16 cellular contexts compared by ENCODE assay signal in the genomic region with DNA sequence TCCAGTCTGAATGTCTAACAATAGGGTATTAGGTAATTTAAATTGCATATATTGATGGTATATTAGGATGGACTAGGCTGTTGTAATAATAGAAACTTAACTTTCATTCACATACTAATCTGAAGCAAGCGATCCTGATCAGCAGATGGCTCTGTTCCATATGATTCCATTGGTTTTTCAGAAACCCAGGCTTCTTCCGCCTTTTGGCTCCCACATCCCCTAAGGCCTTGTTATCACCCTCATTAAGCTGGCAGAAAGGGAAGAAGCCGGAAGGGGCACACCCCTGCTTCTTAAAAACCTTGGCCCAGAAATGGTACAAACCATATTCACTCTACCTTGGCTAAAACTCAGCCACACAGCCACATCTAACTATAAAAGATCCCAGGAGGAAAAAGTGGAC.
DNase-seq lines count a peak whose midpoint lies in the region; ATAC-seq and TF ChIP-seq lines count a peak whose summit lies in the region.
"Had no signal": no experiment of that assay in that cellular context is flagged by ENCODE, and none has a peak within 500 bp of the region (broad histone marks: within the 10 kb centered on the region; RNA-seq: fewer than 3 reads in every experiment).

No MANE protein-coding gene starts in this region.

- DNase-seq in AG10803 (ENCODE audit: low read depth), result peak; percentile 37
- DNase-seq in NCI-H446 treated with DMSO at 0.1 percent for 48 hours (lab: John Stamatoyannopoulos, UW), result peak; percentile 65
- DNase-seq in coronary artery (ENCODE audit: low spot score), result no peak
- peak; percentile 11 for DNase-seq in mesendoderm
- no peak for DNase-seq in OCI-M2 (lab: John Stamatoyannopoulos, UW; ENCODE audit: unreplicated experiment)
- DNase-seq in iPS-NIHi11 (ENCODE audit: low spot score), result no peak
- no peak for DNase-seq in left colon
- DNase-seq: activated CD8-positive, alpha-beta T cell treated with anti-CD3 and anti-CD28 coated beads, Interleukin-2, amount 10 ng/mL, durations not matched to agents 7 days and 5 days; activated T-cell treated with anti-CD3 and anti-CD28 coated beads, Interleukin-2, amount 50 U/mL, for 48 hours; CD4-positive, alpha-beta memory T cell; DND-41; foreskin melanocyte; MG63 had no signal

- TF ChIP-seq CTCF in AG10803 (conservative IDR thresholded peaks at IDR 0.05; ENCODE audit: low read length), result no peak
- no peak for TF ChIP-seq CTCF in coronary artery (IDR thresholded peaks at IDR 0.05)

- H3K27me3 ChIP-seq in mesendoderm (ENCODE audit: insufficient read depth, low read length, poor library complexity), result no peaks in the 10 kb centered on the region
- H3K27me3 ChIP-seq: MG63, right atrium auricular region had no signal

- no peak overlapping the region for H3K4me2 ChIP-seq in mesendoderm (ENCODE audit: low read length)

- no peak overlapping the region for H4K5ac ChIP-seq in mesendoderm (ENCODE audit: low read length)

- no peak overlapping the region for H2BK5ac ChIP-seq in mesendoderm (ENCODE audit: low read length)

- no peak overlapping the region for H3K18ac ChIP-seq in mesendoderm (ENCODE audit: low read length)

- H2AK5ac ChIP-seq in mesendoderm (ENCODE audit: low read length), result no peak overlapping the region

- no peak overlapping the region for H2BK15ac ChIP-seq in mesendoderm (replicated peaks; ENCODE audit: low read depth)

- ATAC-seq in GM21526 (IDR thresholded peaks at IDR 0.05; ENCODE audit: low FRiP score, unreplicated experiment) (no peak), left colon (no peak)
- ATAC-seq: activated CD8-positive, alpha-beta T cell treated with anti-CD3 and anti-CD28 coated beads, Interleukin-2, amount 10 ng/mL, durations not matched to agents 7 days and 5 days had no signal

- intact Hi-C loops in left colon (cut with DNase I, micrococcal nuclease), result no loop called here

- WGBS in mesendoderm (ENCODE audit: extremely low coverage, insufficient coverage, low lambda C conversion rate), result no CpG with 5 or more reads among the region's 3 CpGs

- no peak overlapping the region for H3K56ac ChIP-seq in mesendoderm (ENCODE audit: low read length)

- H3K4me1 ChIP-seq in mesendoderm (ENCODE audit: control insufficient read depth, low read depth, low read length), result no peaks in the 10 kb centered on the region

- H3K36me3 ChIP-seq in mesendoderm (ENCODE audit: control insufficient read depth, insufficient read depth, low read length), result no peaks in the 10 kb centered on the region
- H3K36me3 ChIP-seq: MG63, right atrium auricular region had no signal

- H3K4me3 ChIP-seq in AG10803 (ENCODE audit: low read length) (no peak overlapping the region), coronary artery (peak overlapping the region; percentile 18), mesendoderm (ENCODE audit: low read length) (no peak overlapping the region)
- H3K4me3 ChIP-seq: MG63, right atrium auricular region had no signal

- no peak overlapping the region for H4K8ac ChIP-seq in mesendoderm (ENCODE audit: low read depth, low read length)

- H3K27ac ChIP-seq in coronary artery, result peak overlapping the region in 1 of 2 donors; percentile 34
- H3K27ac ChIP-seq in mesendoderm (ENCODE audit: low read depth, low read length), result no peak overlapping the region
- H3K27ac ChIP-seq: HL-60, right atrium auricular region had no signal

- H3K79me1 ChIP-seq in mesendoderm (ENCODE audit: low read length), result no peaks in the 10 kb centered on the region

- H2BK120ac ChIP-seq in mesendoderm (ENCODE audit: low read depth, low read length), result no peak overlapping the region

- no peaks in the 10 kb centered on the region for H3K79me2 ChIP-seq in mesendoderm (ENCODE audit: control insufficient read depth, insufficient read depth, low read length)

- no peak overlapping the region for H3K9ac ChIP-seq in mesendoderm (ENCODE audit: low read length)

- H3K4ac ChIP-seq in mesendoderm (ENCODE audit: low read depth, low read length), result no peak overlapping the region

- no peak overlapping the region for H3K23ac ChIP-seq in mesendoderm (ENCODE audit: low read length)

Comparison
In these comparisons a context has a peak if more than half of its experiments do, and no peak if none do; other contexts are left out.
1. DNase-seq: peak in AG10803 (single experiment), NCI-H446 treated with DMSO at 0.1 percent for 48 hours (single experiment) and mesendoderm (single experiment); none in coronary artery (single experiment), OCI-M2 (single experiment), iPS-NIHi11 (single experiment) and left colon (0 of 2).